In the genomic region with DNA sequence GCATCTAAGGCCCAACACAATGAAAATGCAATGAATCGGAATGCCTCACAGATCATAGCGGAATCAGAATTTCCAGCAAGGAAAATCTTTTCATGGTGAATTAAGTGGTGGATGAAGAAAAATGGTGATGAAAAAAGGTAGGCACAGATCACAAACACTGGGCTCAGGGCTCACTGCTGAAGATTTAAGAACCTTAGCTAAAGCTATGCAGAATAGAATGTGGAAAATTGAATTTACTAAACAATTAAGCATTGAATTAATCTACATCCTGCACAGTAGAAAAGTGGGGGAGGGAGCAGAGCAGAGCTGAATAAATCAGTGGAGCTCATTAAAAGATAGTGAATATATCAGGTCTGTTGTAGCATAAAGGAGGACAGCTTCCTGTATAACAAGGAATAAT, we compare ENCODE assay signal across 23 cellular contexts. TPM values are rescaled to one million over a fixed set of nuclear protein-coding genes. Genes with fewer than 3 reads are reported as not detected.
"Had no signal": no experiment of that assay in that cellular context is flagged by ENCODE, and none has a peak within 500 bp of the region (broad histone marks: within the 10 kb centered on the region; RNA-seq: fewer than 3 reads in every experiment).

No MANE protein-coding gene starts in this region.

- H3K4me3 Mint-ChIP-seq: activated naive CD4-positive, alpha-beta T cell treated with anti-CD3 and anti-CD28 coated beads for 36 hours; activated naive CD8-positive, alpha-beta T cell treated with anti-CD3 and anti-CD28 coated beads, Interleukin-2, amount 50 U/mL, for 24 hours; activated T-cell treated with anti-CD3 and anti-CD28 coated beads, Interleukin-2, amount 50 U/mL, for 4 hours; naive thymus-derived CD4-positive, alpha-beta T cell; stimulated activated memory B cell treated with anti-CD40 and anti-IgM and Interleukin-4, amounts not matched to agents 10 μg/mL and 1 μg/mL and 100 μg/mL, for 72 hours had no signal

- H3K27me3 Mint-ChIP-seq: stimulated activated memory B cell treated with anti-CD40 and anti-IgM and Interleukin-4, amounts not matched to agents 10 μg/mL and 1 μg/mL and 100 μg/mL, for 72 hours had no signal

- H3K4me3 ChIP-seq: left lung, prostate gland, right lobe of liver, smooth muscle cell, thyroid gland, vagina had no signal

- H3K4me1 Mint-ChIP-seq: activated naive CD8-positive, alpha-beta T cell treated with anti-CD3 and anti-CD28 coated beads, Interleukin-2, amount 50 U/mL, for 24 hours; naive thymus-derived CD4-positive, alpha-beta T cell; stimulated activated memory B cell treated with anti-CD40 and anti-IgM and Interleukin-4, amounts not matched to agents 10 μg/mL and 1 μg/mL and 100 μg/mL, for 72 hours had no signal

- H3K27ac Mint-ChIP-seq: activated naive CD4-positive, alpha-beta T cell treated with anti-CD3 and anti-CD28 coated beads for 36 hours; activated naive CD8-positive, alpha-beta T cell treated with anti-CD3 and anti-CD28 coated beads, Interleukin-2, amount 50 U/mL, for 24 hours; naive thymus-derived CD4-positive, alpha-beta T cell; stimulated activated memory B cell treated with anti-CD40 and anti-IgM and Interleukin-4, amounts not matched to agents 10 μg/mL and 1 μg/mL and 100 μg/mL, for 72 hours had no signal

- FAIRE-seq: keratinocyte had no signal

- H3K4me1 ChIP-seq: prostate gland, thyroid gland had no signal

- H3K36me3 ChIP-seq: left lung, prostate gland, right lobe of liver, thyroid gland had no signal

- H3K9me3 ChIP-seq: left lung, prostate gland, right lobe of liver, thyroid gland, vagina had no signal

- DNase-seq: activated CD4-positive, alpha-beta T cell treated with anti-CD3 and anti-CD28 coated beads, Interleukin-2, amount 50 U/mL, for 1 hour; activated CD4-positive, CD25-positive, alpha-beta regulatory T cell treated with anti-CD3 and anti-CD28 coated beads, Interleukin-2, amount 50 U/mL, for 72 hours; activated CD8-positive, alpha-beta memory T cell treated with anti-CD3 and anti-CD28 coated beads, Interleukin-2, amount 50 U/mL, for 4 hours; activated naive CD4-positive, alpha-beta T cell treated with anti-CD3 and anti-CD28 coated beads for 36 hours; activated naive CD8-positive, alpha-beta T cell treated with anti-CD3 and anti-CD28 coated beads, Interleukin-2, amount 50 U/mL, for 24 hours; activated T-cell treated with anti-CD3 and anti-CD28 coated beads, Interleukin-2, amount 50 U/mL, for 4 hours; aorta; cerebellar nuclear complex; effector memory CD4-positive, alpha-beta T cell; foreskin melanocyte; left lung; naive thymus-derived CD4-positive, alpha-beta T cell; right lobe of liver; stimulated activated CD4-positive, alpha-beta T cell treated with anti-CD3 and anti-CD28 coated beads, Interleukin-4, amount 100 ng/mL, for 4 hours; SW 1271; T-helper 2 cell; thyroid gland had no signal

- H3K27me3 ChIP-seq: left lung, right lobe of liver, thyroid gland, vagina had no signal

- H3K27ac ChIP-seq: left lung, prostate gland, right lobe of liver, thyroid gland, vagina, VCaP had no signal

- H3K9me3 Mint-ChIP-seq: activated naive CD4-positive, alpha-beta T cell treated with anti-CD3 and anti-CD28 coated beads for 36 hours; activated naive CD8-positive, alpha-beta T cell treated with anti-CD3 and anti-CD28 coated beads, Interleukin-2, amount 50 U/mL, for 24 hours; activated T-cell treated with anti-CD3 and anti-CD28 coated beads, Interleukin-2, amount 50 U/mL, for 4 hours; stimulated activated memory B cell treated with anti-CD40 and anti-IgM and Interleukin-4, amounts not matched to agents 10 μg/mL and 1 μg/mL and 100 μg/mL, for 72 hours had no signal

- H3K36me3 Mint-ChIP-seq: naive thymus-derived CD4-positive, alpha-beta T cell; stimulated activated memory B cell treated with anti-CD40 and anti-IgM and Interleukin-4, amounts not matched to agents 10 μg/mL and 1 μg/mL and 100 μg/mL, for 72 hours had no signal

- ATAC-seq: activated naive CD8-positive, alpha-beta T cell treated with anti-CD3 and anti-CD28 coated beads, Interleukin-2, amount 50 U/mL, for 24 hours; activated T-cell treated with anti-CD3 and anti-CD28 coated beads, Interleukin-2, amount 50 U/mL, for 4 hours; left lung; naive thymus-derived CD4-positive, alpha-beta T cell; stimulated activated memory B cell treated with anti-CD40 and anti-IgM and Interleukin-4, amounts not matched to agents 10 μg/mL and 1 μg/mL and 100 μg/mL, for 72 hours had no signal

RNA-seq across cellular contexts. Expression of a gene that starts 26.8 kb away (rescaled TPM):
- total RNA-seq: activated naive CD4-positive, alpha-beta T cell treated with anti-CD3 and anti-CD28 coated beads for 36 hours had no signal
- polyA plus RNA-seq: naive thymus-derived CD4-positive, alpha-beta T cell had no signal
